Comparison of ENCODE assay signal across 24 cellular contexts in genomic region chr22:48858121-48858520, GRCh38.
"Had no signal": no experiment of that assay in that cellular context is flagged by ENCODE, and none has a peak within 500 bp of the region (broad histone marks: within the 10 kb centered on the region; RNA-seq: fewer than 3 reads in every experiment).

No MANE protein-coding gene starts in this region.

- H3K4me1 ChIP-seq: SJCRH30 had no signal

- H3K4me1 Mint-ChIP-seq: activated naive CD8-positive, alpha-beta T cell treated with anti-CD3 and anti-CD28 coated beads, Interleukin-2, amount 10 ng/mL, durations not matched to agents 7 days and 5 days had no signal

- H3K36me3 ChIP-seq: MG63, SJCRH30 had no signal

- ATAC-seq: activated CD8-positive, alpha-beta T cell treated with anti-CD3 and anti-CD28 coated beads for 36 hours; activated T-cell treated with anti-CD3 and anti-CD28 coated beads, Interleukin-2, amount 50 U/mL, for 72 hours; Panc1 had no signal

- H3K27me3 Mint-ChIP-seq: activated CD8-positive, alpha-beta T cell treated with anti-CD3 and anti-CD28 coated beads for 36 hours; activated naive CD8-positive, alpha-beta T cell treated with anti-CD3 and anti-CD28 coated beads, Interleukin-2, amount 10 ng/mL, durations not matched to agents 7 days and 5 days had no signal

- H3K4me2 ChIP-seq: SK-N-SH had no signal

- H3K4me3 Mint-ChIP-seq: activated CD8-positive, alpha-beta T cell treated with anti-CD3 and anti-CD28 coated beads for 36 hours; activated naive CD8-positive, alpha-beta T cell treated with anti-CD3 and anti-CD28 coated beads, Interleukin-2, amount 10 ng/mL, durations not matched to agents 7 days and 5 days; activated T-cell treated with anti-CD3 and anti-CD28 coated beads, Interleukin-2, amount 50 U/mL, for 72 hours had no signal

- DNase-seq: activated CD4-positive, alpha-beta T cell treated with anti-CD3 and anti-CD28 coated beads for 4 hours; activated CD4-positive, CD25-positive, alpha-beta regulatory T cell; activated CD8-positive, alpha-beta memory T cell treated with anti-CD3 and anti-CD28 coated beads, Interleukin-2, amount 50 U/mL, for 4 hours; activated CD8-positive, alpha-beta T cell treated with anti-CD3 and anti-CD28 coated beads for 36 hours; activated naive CD4-positive, alpha-beta T cell treated with Interleukin-2 at 50 U/mL for 16 hours; activated naive CD8-positive, alpha-beta T cell treated with anti-CD3 and anti-CD28 coated beads, Interleukin-2, amount 10 ng/mL, durations not matched to agents 7 days and 5 days; activated T-cell treated with anti-CD3 and anti-CD28 coated beads, Interleukin-2, amount 50 U/mL, for 72 hours; MG63; MV-4-11; NCI-H1105; NCI-H1436; NCI-H1694 treated with DMSO at 0.1 percent for 48 hours; NCI-H2029 treated with DMSO at 0.1 percent for 48 hours; NCI-H510A treated with DMSO at 0.1 percent for 48 hours; NCI-H69; NK-92 treated with Interleukin-12 subunit alpha and Interleukin-12 subunit beta, amount 100 ng/mL, for 24 hours; OCI-M1; Right ventricle myocardium superior; SJCRH30; SK-N-SH; T-helper 1 cell had no signal

- H3K36me3 Mint-ChIP-seq: activated naive CD8-positive, alpha-beta T cell treated with anti-CD3 and anti-CD28 coated beads, Interleukin-2, amount 10 ng/mL, durations not matched to agents 7 days and 5 days had no signal

- H3K9me3 Mint-ChIP-seq: activated naive CD8-positive, alpha-beta T cell treated with anti-CD3 and anti-CD28 coated beads, Interleukin-2, amount 10 ng/mL, durations not matched to agents 7 days and 5 days had no signal

- H3K9me3 ChIP-seq: MG63, SK-N-SH had no signal

- H3K9ac ChIP-seq: SK-N-SH had no signal

- H3K27ac Mint-ChIP-seq: activated CD8-positive, alpha-beta T cell treated with anti-CD3 and anti-CD28 coated beads for 36 hours; activated naive CD8-positive, alpha-beta T cell treated with anti-CD3 and anti-CD28 coated beads, Interleukin-2, amount 10 ng/mL, durations not matched to agents 7 days and 5 days; activated T-cell treated with anti-CD3 and anti-CD28 coated beads, Interleukin-2, amount 50 U/mL, for 72 hours had no signal

- H3K27ac ChIP-seq: RWPE1, SJCRH30, VCaP had no signal

- H3K4me3 ChIP-seq: MG63, SJCRH30 had no signal
